Comparison of ENCODE assay signal across 11 cellular contexts in the genomic region with DNA sequence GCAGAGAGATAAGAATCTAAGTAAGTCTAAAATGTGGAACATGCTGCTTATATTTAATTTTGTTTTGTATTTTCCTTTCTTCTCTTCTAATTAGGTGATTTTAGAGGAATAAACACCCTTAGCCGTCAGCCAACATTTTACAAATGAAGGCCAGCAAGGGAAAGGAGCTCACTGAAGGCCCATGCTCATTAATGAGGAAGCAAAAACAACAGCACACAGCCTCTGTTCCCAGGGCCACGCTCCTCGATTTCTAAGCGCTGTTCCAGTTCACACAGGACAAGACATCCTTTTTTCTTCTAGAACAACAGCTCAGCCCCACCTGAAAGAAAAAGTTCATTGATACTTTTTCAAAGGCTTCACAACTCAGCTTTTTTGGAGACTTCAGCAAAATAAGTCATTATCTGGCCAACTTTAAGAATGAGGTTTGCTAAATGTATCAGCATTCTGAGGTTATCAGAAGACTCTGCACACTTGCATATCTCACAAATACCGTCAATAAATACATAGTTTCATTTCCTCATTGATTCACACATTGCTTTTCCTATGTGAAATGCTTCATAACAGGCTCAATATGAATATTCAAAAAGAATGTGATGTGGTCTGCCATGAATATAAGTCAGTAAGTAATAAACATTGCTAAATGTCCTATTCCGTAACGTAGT. TPM values are rescaled to one million over a fixed set of nuclear protein-coding genes. Genes with fewer than 3 reads are reported as not detected.
DNase-seq lines count a peak whose midpoint lies in the region; ATAC-seq, FAIRE-seq and TF ChIP-seq lines count a peak whose summit lies in the region.
"Had no signal": no experiment of that assay in that cellular context is flagged by ENCODE, and none has a peak within 500 bp of the region (broad histone marks: within the 10 kb centered on the region; RNA-seq: fewer than 3 reads in every experiment).

No MANE protein-coding gene starts in this region.

- peaks cover 23% of the 10 kb centered on the region; the same call in 1 of the 2 replicates for H3K9me3 ChIP-seq in DOHH2 (ENCODE audit: control insufficient read depth, insufficient read depth, low read length)
- H3K9me3 ChIP-seq in uterus = no peaks in the 10 kb centered on the region

- H3K36me3 ChIP-seq in DOHH2 (ENCODE audit: control insufficient read depth, low read length) (peaks cover 3% of the 10 kb centered on the region; the same call in 1 of the 2 replicates), uterus (no peaks in the 10 kb centered on the region)

- peaks cover 27% of the 10 kb centered on the region for H3K9me3 Mint-ChIP-seq in T-helper 2 cell treated with Interferon-gamma antibody and Interleukin-4, amounts not matched to agents 5 μg/mL and 100 μg/mL, for 36 hours

- no peaks in the 10 kb centered on the region for H3K27me3 ChIP-seq in DOHH2 (ENCODE audit: control insufficient read depth, low read length)
- no peaks in the 10 kb centered on the region for H3K27me3 ChIP-seq in uterus

- ATAC-seq in GM19397 (IDR thresholded peaks at IDR 0.05; ENCODE audit: unreplicated experiment) (peak; percentile 62), HG03039 (IDR thresholded peaks at IDR 0.05; ENCODE audit: unreplicated experiment) (peak; percentile 64)
- ATAC-seq: K562 had no signal

- H3K4me3 Mint-ChIP-seq in T-helper 2 cell treated with Interferon-gamma antibody and Interleukin-4, amounts not matched to agents 5 μg/mL and 100 μg/mL, for 36 hours = no peak overlapping the region

- peak; percentile 15; the same call in 1 of the 2 replicates for TF ChIP-seq POLR2A in Raji (IDR thresholded peaks at IDR 0.05; ENCODE audit: insufficient read depth, low read depth, low read length)
- no peak for TF ChIP-seq POLR2A in uterus (IDR thresholded peaks at IDR 0.05)

- H3K27ac Mint-ChIP-seq in T-helper 2 cell treated with Interferon-gamma antibody and Interleukin-4, amounts not matched to agents 5 μg/mL and 100 μg/mL, for 36 hours = no peak overlapping the region

- H3K27ac ChIP-seq in DOHH2 (ENCODE audit: low read depth, low read length) = peak overlapping the region; percentile 81
- no peak overlapping the region for H3K27ac ChIP-seq in uterus

- FAIRE-seq in D721Med (lab: Jason Lieb, UNC) = no peak
- FAIRE-seq: K562 had no signal

- peaks cover 8% of the 10 kb centered on the region for H3F3A ChIP-seq in DOHH2 (ENCODE audit: control insufficient read depth, insufficient read depth)

- no peaks in the 10 kb centered on the region for H3K36me3 Mint-ChIP-seq in T-helper 2 cell treated with Interferon-gamma antibody and Interleukin-4, amounts not matched to agents 5 μg/mL and 100 μg/mL, for 36 hours (ENCODE audit: low read depth)

- H3K4me3 ChIP-seq in DOHH2 (ENCODE audit: low read length) = peak overlapping the region; percentile 61
- H3K4me3 ChIP-seq in uterus = no peak overlapping the region
- H3K4me3 ChIP-seq: K562 had no signal

- intact Hi-C loops in uterus (cut with DNase I; ENCODE audit: low total_unique reads) = no loop called here

- H3K4me1 ChIP-seq in DOHH2 (ENCODE audit: control insufficient read depth, low read length) = peaks cover 39% of the 10 kb centered on the region
- no peaks in the 10 kb centered on the region for H3K4me1 ChIP-seq in uterus

- no peaks in the 10 kb centered on the region for H3K79me2 ChIP-seq in DOHH2 (ENCODE audit: control insufficient read depth, low read length)

- peaks cover 31% of the 10 kb centered on the region for H3K27me3 Mint-ChIP-seq in T-helper 2 cell treated with Interferon-gamma antibody and Interleukin-4, amounts not matched to agents 5 μg/mL and 100 μg/mL, for 36 hours (ENCODE audit: low read depth)

- DNase-seq in D721Med (ENCODE audit: insufficient read length, low spot score) (no peak), uterus (no peak), NCI-H1694 (lab: John Stamatoyannopoulos, UW) (no peak)
- no peak for DNase-seq in T-helper 2 cell treated with Interferon-gamma antibody and Interleukin-4, amounts not matched to agents 5 μg/mL and 100 μg/mL, for 36 hours (ENCODE audit: low spot score)
- DNase-seq: NCI-H524 treated with DMSO at 0.1 percent for 48 hours; stimulated activated naive CD4-positive, alpha-beta T cell treated with Interleukin-2 at 50 U/mL for 16 hours had no signal

- no peaks in the 10 kb centered on the region for H4K20me1 ChIP-seq in DOHH2 (ENCODE audit: control insufficient read depth, insufficient read depth, low read depth, low read length)

- peaks cover 2% of the 10 kb centered on the region for H3K4me1 Mint-ChIP-seq in T-helper 2 cell treated with Interferon-gamma antibody and Interleukin-4, amounts not matched to agents 5 μg/mL and 100 μg/mL, for 36 hours (ENCODE audit: low read depth)

- no peaks in the 10 kb centered on the region for H3K9me2 ChIP-seq in DOHH2 (replicated peaks; ENCODE audit: control insufficient read depth, low read length)

- peak overlapping the region; percentile 70 for H3K4me2 ChIP-seq in DOHH2 (ENCODE audit: low read length)

- TF ChIP-seq CTCF in DOHH2 (IDR thresholded peaks at IDR 0.05; ENCODE audit: low read depth, low read length, poor library complexity, severe bottlenecking) (no peak), D721Med (IDR thresholded peaks at IDR 0.05; ENCODE audit: insufficient read depth, missing control alignments) (no peak), uterus (IDR thresholded peaks at IDR 0.05) (no peak)

RNA-seq across cellular contexts. Expression of gene SFMBT2, which starts 34.8 kb away (rescaled TPM):
- 10 to 100 TPM in 3 of 4 donors, 1 to 10 TPM in 1; 7.7 to 23.4 (median 14.7) TPM for total RNA-seq in uterus
